Comparison of ENCODE assay signal across 9 cellular contexts in the genomic region with DNA sequence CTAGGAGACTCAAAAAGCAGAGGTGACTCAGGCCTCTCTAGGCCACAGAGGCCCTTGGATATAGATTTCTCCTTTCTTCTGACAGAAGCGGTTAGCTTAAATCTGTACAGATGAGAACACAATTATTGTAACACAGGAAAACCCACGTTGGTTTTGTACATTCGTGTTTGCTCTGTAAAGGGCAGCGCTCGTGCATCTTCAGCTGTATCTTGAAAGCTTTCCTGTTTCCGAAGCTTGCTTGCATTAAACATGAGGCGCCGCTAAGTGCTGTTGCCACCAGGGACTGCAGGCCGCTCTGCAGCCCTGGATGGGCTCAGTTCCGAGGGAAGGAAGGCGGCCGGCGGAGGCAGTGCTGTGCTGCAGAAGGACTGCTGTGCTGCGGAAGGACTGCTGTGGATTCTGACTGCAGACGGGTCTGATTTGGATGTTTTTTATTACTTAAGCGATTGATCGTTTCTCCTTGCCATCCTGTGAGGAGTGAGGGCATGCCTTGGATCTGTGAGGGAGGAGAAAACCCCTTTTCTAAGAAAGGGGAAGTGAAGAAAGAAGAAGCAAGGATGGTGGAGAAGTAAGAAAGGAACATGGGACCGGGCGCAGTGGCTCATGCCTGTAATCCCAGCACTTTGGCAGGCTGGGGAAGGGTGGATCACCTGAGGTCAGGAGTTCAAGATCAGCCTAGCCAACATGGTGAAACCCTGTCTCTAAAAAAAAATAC. TPM values are rescaled to one million over a fixed set of nuclear protein-coding genes. Genes with fewer than 3 reads are reported as not detected.
DNase-seq lines count a peak whose midpoint lies in the region; ATAC-seq and TF ChIP-seq lines count a peak whose summit lies in the region.
"Had no signal": no experiment of that assay in that cellular context is flagged by ENCODE, and none has a peak within 500 bp of the region (broad histone marks: within the 10 kb centered on the region; RNA-seq: fewer than 3 reads in every experiment).

No MANE protein-coding gene starts in this region.

- ATAC-seq in HG03025 (IDR thresholded peaks at IDR 0.05; ENCODE audit: low FRiP score, unreplicated experiment) = no peak

- peaks cover 17% of the 10 kb centered on the region for H3K4me1 Mint-ChIP-seq in endodermal cell

- TF ChIP-seq CTCF in cardiac muscle cell (IDR thresholded peaks at IDR 0.05; ENCODE audit: low read depth, low read length) = peak; percentile 32
- TF ChIP-seq CTCF in left ventricle myocardium inferior (IDR thresholded peaks at IDR 0.05; ENCODE audit: borderline replicate concordance) = no peak
- no peak for TF ChIP-seq CTCF in HL-60 (IDR thresholded peaks at IDR 0.05; ENCODE audit: insufficient read depth, low read length)
- TF ChIP-seq CTCF in endodermal cell (conservative IDR thresholded peaks at IDR 0.05) = peak; percentile 64

- H3K27ac ChIP-seq in cardiac muscle cell (no peak overlapping the region), left ventricle myocardium inferior (replicated peaks) (no peak overlapping the region), HL-60 (replicated peaks) (peak overlapping the region; percentile 26; the same call in 1 of the 2 replicates), endodermal cell (ENCODE audit: low read depth, low read length) (no peak overlapping the region)

- no peak overlapping the region for H3K4me3 ChIP-seq in cardiac muscle cell
- H3K4me3 ChIP-seq in left ventricle myocardium inferior = no peak overlapping the region
- H3K4me3 ChIP-seq in HL-60 (replicated peaks; ENCODE audit: insufficient read depth, low read length) = no peak overlapping the region
- H3K4me3 ChIP-seq in endodermal cell (ENCODE audit: low read length) = no peak overlapping the region

- H3K36me3 Mint-ChIP-seq in endodermal cell (ENCODE audit: low read depth) = no peaks in the 10 kb centered on the region

- H3K9ac ChIP-seq in endodermal cell (ENCODE audit: extremely low read depth, low read length, poor library complexity, severe bottlenecking) = no peak overlapping the region

- no peaks in the 10 kb centered on the region for H3K27me3 ChIP-seq in cardiac muscle cell
- peaks cover 7% of the 10 kb centered on the region for H3K27me3 ChIP-seq in left ventricle myocardium inferior (ENCODE audit: low read depth)
- no peaks in the 10 kb centered on the region for H3K27me3 ChIP-seq in HL-60 (ENCODE audit: insufficient read depth, poor library complexity, severe bottlenecking)
- no peaks in the 10 kb centered on the region for H3K27me3 ChIP-seq in endodermal cell (ENCODE audit: control insufficient read depth, insufficient read depth, low read length, poor library complexity, severe bottlenecking)

- intact Hi-C loops in left ventricle myocardium inferior (cut with micrococcal nuclease) = loop anchor here (10.0 kb wide), 1 partner anchor 250 kb away; no protein-coding TSS in a partner anchor

- H3K4me3 Mint-ChIP-seq in endodermal cell = no peak overlapping the region
- H3K4me3 Mint-ChIP-seq: activated B cell treated with CpG ODN at 0.5 μM for 24 hours had no signal

- H3K4me1 ChIP-seq in cardiac muscle cell (ENCODE audit: low read depth) = no peaks in the 10 kb centered on the region
- no peaks in the 10 kb centered on the region for H3K4me1 ChIP-seq in left ventricle myocardium inferior
- H3K4me1 ChIP-seq in endodermal cell (ENCODE audit: control insufficient read depth, insufficient read depth, low read length) = peaks cover 8% of the 10 kb centered on the region

- 45 to 63% methylated on average over 15 to 19 of the region's 19 CpGs for WGBS in endodermal cell (ENCODE audit: insufficient coverage in 1 of 2, insufficient read length in 1 of 2), 2 experiments

- H3K27ac Mint-ChIP-seq in endodermal cell = no peak overlapping the region
- H3K27ac Mint-ChIP-seq: activated B cell treated with CpG ODN at 0.5 μM for 24 hours had no signal

- no peaks in the 10 kb centered on the region for H3K9me3 Mint-ChIP-seq in endodermal cell
- H3K9me3 Mint-ChIP-seq: activated B cell treated with CpG ODN at 0.5 μM for 24 hours had no signal

- peaks cover 7% of the 10 kb centered on the region for H3K27me3 Mint-ChIP-seq in endodermal cell (ENCODE audit: insufficient read depth)

- H3K9me3 ChIP-seq in cardiac muscle cell (ENCODE audit: low read depth) (no peaks in the 10 kb centered on the region), left ventricle myocardium inferior (replicated peaks) (no peaks in the 10 kb centered on the region), endodermal cell (ENCODE audit: control insufficient read depth, low read length) (no peaks in the 10 kb centered on the region)

- H3K36me3 ChIP-seq in cardiac muscle cell = no peaks in the 10 kb centered on the region
- no peaks in the 10 kb centered on the region for H3K36me3 ChIP-seq in left ventricle myocardium inferior
- H3K36me3 ChIP-seq in endodermal cell (ENCODE audit: control insufficient read depth, insufficient read depth, low read length) = no peaks in the 10 kb centered on the region

- DNase-seq in cardiac muscle cell (ENCODE audit: low read depth in 1 of 2, low spot score in 1 of 2) (peak; percentile 57 to 73), left ventricle myocardium inferior (no peak), HL-60 (ENCODE audit: low read depth in 1 of 2, low spot score in 1 of 2) (peak in 1 of 2 experiments; percentile 64), endodermal cell (peak; percentile 91), pons (ENCODE audit: low spot score) (peak; percentile 25), middle frontal gyrus (ENCODE audit: extremely low spot score, low spot score) (no peak)
- no peak for DNase-seq in stimulated activated naive CD4-positive, alpha-beta T cell treated with Interleukin-2 at 50 U/mL for 16 hours (lab: John Stamatoyannopoulos, UW)
- DNase-seq: activated B cell treated with CpG ODN at 0.5 μM for 24 hours had no signal

RNA-seq across cellular contexts. Expression of gene FHIP2A, which starts 53.4 kb away (rescaled TPM):
- 37.5 and 49.4 TPM in 2 replicates for total RNA-seq in cardiac muscle cell
- 14.8 and 37.8 TPM in 2 replicates for polyA plus RNA-seq in cardiac muscle cell
- 26.6 TPM for total RNA-seq in left ventricle myocardium inferior
- total RNA-seq in endodermal cell = 10 to 100 TPM; 24.4 to 28.8 TPM
- polyA plus RNA-seq in endodermal cell (2013, experiment 1 of 2) = 14.6 TPM
- polyA plus RNA-seq in endodermal cell (2013, experiment 2 of 2) = 14.4 TPM

Comparison
In these comparisons a context has a peak if more than half of its experiments do, and no peak if none do; other contexts are left out.
1. DNase-seq: peak in cardiac muscle cell (2 of 2), endodermal cell (single experiment) and pons (single experiment); none in left ventricle myocardium inferior (single experiment), stimulated activated naive CD4-positive, alpha-beta T cell treated with Interleukin-2 at 50 U/mL for 16 hours (single experiment) and middle frontal gyrus (single experiment).
2. CTCF ChIP-seq: peak in cardiac muscle cell (single experiment) and endodermal cell (single experiment); none in left ventricle myocardium inferior (single experiment) and HL-60 (single experiment).